Comparison of ENCODE assay signal across 8 cellular contexts in genomic region chr1:150293433-150294253, GRCh38. TPM values are rescaled to one million over a fixed set of nuclear protein-coding genes. Genes with fewer than 3 reads are reported as not detected.
A peak's percentile ranks its signal among the peaks of the same experiment; 100 is the strongest.
DNase-seq lines count a peak whose midpoint lies in the region; ATAC-seq and TF ChIP-seq lines count a peak whose summit lies in the region.

Gene MRPS21 (plus strand): TSS chr1:150293861. CDS start chr1:150294367, 506 bp downstream.

- CTCF ChIA-PET in SK-N-SH (lab: Yijun Ruan, JAX) = no interaction called here
- CTCF ChIA-PET in activated naive CD4-positive, alpha-beta T cell treated with anti-CD3 and anti-CD28 coated beads, Interleukin-2, amount 10 ng/mL, durations not matched to agents 7 days and 5 days (lab: Charles Lee) = no interaction called here

- H3K79me2 ChIP-seq in SK-N-SH (ENCODE audit: insufficient read depth) = peaks cover 52% of the 10 kb centered on the region

- peaks cover 26% of the 10 kb centered on the region for H3K36me3 Mint-ChIP-seq in activated naive CD4-positive, alpha-beta T cell treated with anti-CD3 and anti-CD28 coated beads, Interleukin-2, amount 10 ng/mL, durations not matched to agents 7 days and 5 days

- TF ChIP-seq CTCF in SK-N-SH (IDR thresholded peaks at IDR 0.05) = no peak

- WGBS in SK-N-SH (ENCODE audit: low lambda C conversion rate) = 7% methylated on average over 43 of the region's 43 CpGs

- H3K9ac ChIP-seq in SK-N-SH = peak within 1 kb of the TSS; percentile 78

- no peak for TF ChIP-seq EP300 in SK-N-SH (IDR thresholded peaks at IDR 0.05; ENCODE audit: borderline replicate concordance in 1 of 2, low read depth in 1 of 2, low read length in 1 of 2)

- H3K36me3 ChIP-seq in SK-N-SH (replicated peaks in 1 of 2; ENCODE audit: control insufficient read depth in 1 of 2, insufficient read depth in 2 of 2, low read length in 1 of 2) = peaks cover 12 to 31% of the 10 kb centered on the region in 2 experiments

- H3K4me1 ChIP-seq in SK-N-SH (ENCODE audit: control insufficient read depth in 1 of 2, insufficient read depth in 2 of 2, low read depth in 1 of 2, low read length in 1 of 2) = peaks cover 16 to 20% of the 10 kb centered on the region in 2 experiments; a peak in 3 of 4 replicates

- no peaks in the 10 kb centered on the region for H3K27me3 Mint-ChIP-seq in activated naive CD4-positive, alpha-beta T cell treated with anti-CD3 and anti-CD28 coated beads, Interleukin-2, amount 10 ng/mL, durations not matched to agents 7 days and 5 days

- no peaks in the 10 kb centered on the region for H3F3A ChIP-seq in SK-N-SH (replicated peaks; ENCODE audit: insufficient read depth)

- no peaks in the 10 kb centered on the region for H4K20me1 ChIP-seq in SK-N-SH (ENCODE audit: insufficient read depth)

- POLR2A ChIA-PET in SK-N-SH (lab: Yijun Ruan, JAX) = no interaction called here

- H2AFZ ChIP-seq in SK-N-SH (ENCODE audit: low read depth) = peak within 1 kb of the TSS; percentile 97

- H3K4me3 ChIP-seq in SK-N-SH (ENCODE audit: low read depth in 2 of 2, low read length in 1 of 2) = peak within 1 kb of the TSS; percentile 73 to 76

- peak within 1 kb of the TSS; percentile 92 for H3K27ac Mint-ChIP-seq in activated naive CD4-positive, alpha-beta T cell treated with anti-CD3 and anti-CD28 coated beads, Interleukin-2, amount 10 ng/mL, durations not matched to agents 7 days and 5 days

- no peaks in the 10 kb centered on the region for H3K27me3 ChIP-seq in SK-N-SH (ENCODE audit: insufficient read depth)

- peak within 1 kb of the TSS; percentile 84 for H3K4me2 ChIP-seq in SK-N-SH

- DNase-seq in GM04504 (ENCODE audit: low read depth) (peak; percentile 81), NCI-H1092 (lab: John Stamatoyannopoulos, UW) (peak; percentile 95), SK-N-SH (peak; percentile 86), germinal center (ENCODE audit: low spot score) (peak; percentile 79), non-pigmented ciliary epithelial cell (ENCODE audit: low read depth) (peak; percentile 55), superior temporal gyrus (ENCODE audit: extremely low spot score) (peak; percentile 96)
- DNase-seq in activated naive CD4-positive, alpha-beta T cell treated with anti-CD3 and anti-CD28 coated beads, Interleukin-2, amount 10 ng/mL, durations not matched to agents 7 days and 5 days = peak; percentile 93

- no peaks in the 10 kb centered on the region for H3K9me2 ChIP-seq in SK-N-SH

- H3K9me3 ChIP-seq in SK-N-SH = no peaks in the 10 kb centered on the region

- H3K27ac ChIP-seq in SK-N-SH (ENCODE audit: low read depth in 2 of 2, low read length in 1 of 2) = peak within 1 kb of the TSS; percentile 80 to 83

- peak; percentile 1; the same call in 1 of the 2 replicates for TF ChIP-seq RAD21 in SK-N-SH (IDR thresholded peaks at IDR 0.05; ENCODE audit: low read length)

- H3K4me1 Mint-ChIP-seq in activated naive CD4-positive, alpha-beta T cell treated with anti-CD3 and anti-CD28 coated beads, Interleukin-2, amount 10 ng/mL, durations not matched to agents 7 days and 5 days = peaks cover 35% of the 10 kb centered on the region

- peak within 1 kb of the TSS; percentile 94 for H3K4me3 Mint-ChIP-seq in activated naive CD4-positive, alpha-beta T cell treated with anti-CD3 and anti-CD28 coated beads, Interleukin-2, amount 10 ng/mL, durations not matched to agents 7 days and 5 days

- H3K9me3 Mint-ChIP-seq in activated naive CD4-positive, alpha-beta T cell treated with anti-CD3 and anti-CD28 coated beads, Interleukin-2, amount 10 ng/mL, durations not matched to agents 7 days and 5 days = no peaks in the 10 kb centered on the region

- ATAC-seq in HG02588 (IDR thresholded peaks at IDR 0.05; ENCODE audit: unreplicated experiment) = peak; percentile 92

TF ChIP-seq in SK-N-SH, 30 proteins besides CTCF, POLR2A, EP300 and RAD21 (continues in another document):
- TF ChIP-seq GATA2 (CRISPR knock-in tag; IDR thresholded peaks at IDR 0.05) (no peak), RXRA (IDR thresholded peaks at IDR 0.05; ENCODE audit: borderline replicate concordance, low read depth) (no peak), CHD2 (IDR thresholded peaks at IDR 0.05; ENCODE audit: low read length, partially characterized antibody) (peak; percentile 25), MAX (IDR thresholded peaks at IDR 0.05; ENCODE audit: low read depth) (peak; percentile 98), RFX5 (IDR thresholded peaks at IDR 0.05; ENCODE audit: low read length) (peak; percentile 54; the same call in 1 of the 2 replicates), YY1 (IDR thresholded peaks at IDR 0.05; ENCODE audit: low read depth) (peak; percentile 39; the same call in 1 of the 2 replicates), TAF1 (IDR thresholded peaks at IDR 0.05; ENCODE audit: borderline replicate concordance, low read depth, low read length) (peak; percentile 92), NFIC (IDR thresholded peaks at IDR 0.05; ENCODE audit: borderline replicate concordance) (no peak), PBX3 (IDR thresholded peaks at IDR 0.05) (no peak), IRF3 (IDR thresholded peaks at IDR 0.05; ENCODE audit: low read depth, low read length) (no peak), SIN3A (IDR thresholded peaks at IDR 0.05; ENCODE audit: borderline replicate concordance, low read depth, low read length) (peak; percentile 77; the same call in 1 of the 2 replicates), USF2 (IDR thresholded peaks at IDR 0.05; ENCODE audit: borderline replicate concordance, low read depth, low read length) (no peak), FOXM1 (IDR thresholded peaks at IDR 0.05; ENCODE audit: low read depth) (no peak), POLR2AphosphoS5 (IDR thresholded peaks at IDR 0.05; ENCODE audit: low read depth, low read length) (peak; percentile 99), NRF1 (IDR thresholded peaks at IDR 0.05; ENCODE audit: low read depth, low read length) (no peak), RCOR1 (IDR thresholded peaks at IDR 0.05; ENCODE audit: low read length) (no peak), GABPA (IDR thresholded peaks at IDR 0.05; ENCODE audit: low read depth) (peak; percentile 99), JUND (IDR thresholded peaks at IDR 0.05) (no peak), MXI1 (IDR thresholded peaks at IDR 0.05; ENCODE audit: low read depth, low read length) (peak; percentile 94), ZBTB33 (IDR thresholded peaks at IDR 0.05; ENCODE audit: borderline replicate concordance, low read depth) (0 out of 2 replicates have a peak, but pooled peaks have one; percentile 47), ELF1 (IDR thresholded peaks at IDR 0.05) (peak; percentile 83), MEF2A (IDR thresholded peaks at IDR 0.05; ENCODE audit: borderline replicate concordance, low read depth) (no peak), SMC3 (IDR thresholded peaks at IDR 0.05; ENCODE audit: low read depth, low read length) (no peak)

RNA-seq across cellular contexts. Expression of gene MRPS21, which starts in this region (rescaled TPM):
- polyA plus RNA-seq in SK-N-SH (2012; rRNA removed) = 136 and 173 TPM in 2 replicates
- 182 and 217 TPM in 2 replicates for polyA plus RNA-seq in SK-N-SH (2012; cell fraction: cytosol; rRNA removed)
- polyA plus RNA-seq in SK-N-SH (2012; cell fraction: nucleus; rRNA removed) = 123 and 203 TPM in 2 replicates

Comparison
In these comparisons a context has a peak if more than half of its experiments do, and no peak if none do; other contexts are left out.
1. Peak in every context shown above with its lines: DNase-seq, ATAC-seq, H3K4me3 ChIP-seq and H3K27ac ChIP-seq.